In the genomic region with DNA sequence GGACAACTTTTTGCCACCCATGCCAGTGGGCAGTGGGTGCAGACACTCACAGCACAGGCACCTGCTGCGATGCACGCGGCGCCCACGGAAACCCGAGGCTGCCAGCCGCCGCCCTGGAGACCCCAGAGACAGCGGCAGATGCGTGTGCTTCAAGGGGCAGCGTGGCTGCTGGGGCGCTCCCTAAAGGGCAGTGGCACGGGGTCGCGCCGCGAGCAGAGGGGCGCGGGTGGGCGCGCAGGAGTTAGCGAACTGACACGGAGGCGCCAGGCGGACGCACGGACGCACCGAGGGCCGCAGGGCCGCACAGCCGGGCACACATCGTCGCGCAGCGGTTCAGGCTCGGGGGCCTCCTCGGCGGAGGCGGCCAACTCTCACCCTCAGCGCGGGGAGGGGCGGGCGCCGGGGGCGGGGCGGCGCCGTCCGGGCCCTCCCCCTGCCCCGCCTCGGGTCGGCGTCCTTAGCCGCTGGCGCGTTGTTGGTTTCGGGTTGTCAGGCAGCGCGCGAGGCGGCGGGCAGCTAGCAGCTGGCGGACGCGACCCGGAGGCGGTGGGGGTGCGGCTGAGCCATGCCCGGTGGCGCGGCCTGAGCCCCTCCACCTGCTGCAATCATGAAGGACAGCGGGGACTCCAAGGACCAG, we compare ENCODE assay signal across 8 cellular contexts. TPM values are rescaled to one million over a fixed set of nuclear protein-coding genes. Genes with fewer than 3 reads are reported as not detected.
A peak's percentile ranks its signal among the peaks of the same experiment; 100 is the strongest.
DNase-seq lines count a peak whose midpoint lies in the region; ATAC-seq and TF ChIP-seq lines count a peak whose summit lies in the region.

A gene with protein sequence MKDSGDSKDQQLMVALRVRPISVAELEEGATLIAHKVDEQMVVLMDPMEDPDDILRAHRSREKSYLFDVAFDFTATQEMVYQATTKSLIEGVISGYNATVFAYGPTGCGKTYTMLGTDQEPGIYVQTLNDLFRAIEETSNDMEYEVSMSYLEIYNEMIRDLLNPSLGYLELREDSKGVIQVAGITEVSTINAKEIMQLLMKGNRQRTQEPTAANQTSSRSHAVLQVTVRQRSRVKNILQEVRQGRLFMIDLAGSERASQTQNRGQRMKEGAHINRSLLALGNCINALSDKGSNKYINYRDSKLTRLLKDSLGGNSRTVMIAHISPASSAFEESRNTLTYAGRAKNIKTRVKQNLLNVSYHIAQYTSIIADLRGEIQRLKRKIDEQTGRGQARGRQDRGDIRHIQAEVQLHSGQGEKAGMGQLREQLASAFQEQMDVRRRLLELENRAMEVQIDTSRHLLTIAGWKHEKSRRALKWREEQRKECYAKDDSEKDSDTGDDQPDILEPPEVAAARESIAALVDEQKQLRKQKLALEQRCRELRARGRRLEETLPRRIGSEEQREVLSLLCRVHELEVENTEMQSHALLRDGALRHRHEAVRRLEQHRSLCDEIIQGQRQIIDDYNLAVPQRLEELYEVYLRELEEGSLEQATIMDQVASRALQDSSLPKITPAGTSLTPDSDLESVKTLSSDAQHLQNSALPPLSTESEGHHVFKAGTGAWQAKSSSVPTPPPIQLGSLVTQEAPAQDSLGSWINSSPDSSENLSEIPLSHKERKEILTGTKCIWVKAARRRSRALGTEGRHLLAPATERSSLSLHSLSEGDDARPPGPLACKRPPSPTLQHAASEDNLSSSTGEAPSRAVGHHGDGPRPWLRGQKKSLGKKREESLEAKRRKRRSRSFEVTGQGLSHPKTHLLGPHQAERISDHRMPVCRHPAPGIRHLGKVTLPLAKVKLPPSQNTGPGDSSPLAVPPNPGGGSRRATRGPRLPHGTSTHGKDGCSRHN (plus strand): TSS at position 484 of the 637 bp plus-strand sequence. CDS start 124 bp downstream, at position 608.

- DNase-seq in GM03348 (ENCODE audit: low spot score) (peak; percentile 54), activated T-cell treated with anti-CD3 and anti-CD28 coated beads for 1 hour (ENCODE audit: low read depth) (peak; percentile 37), globus pallidus (ENCODE audit: low spot score) (peak; percentile 51)

- H3K4me3 ChIP-seq in HUES64 (ENCODE audit: low read length) (peak within 1 kb of the TSS; percentile 57), parathyroid adenoma (ENCODE audit: low read depth, low read length) (peak within 1 kb of the TSS; percentile 33), thymus (ENCODE audit: low read length) (peak within 1 kb of the TSS; percentile 36)

- H3K27me3 ChIP-seq in HUES64 (ENCODE audit: insufficient read depth, low read length): peaks cover 34% of the 10 kb centered on the region
- H3K27me3 ChIP-seq in parathyroid adenoma (ENCODE audit: control insufficient read depth, insufficient read depth, low read length): no peaks in the 10 kb centered on the region
- H3K27me3 ChIP-seq in thymus (ENCODE audit: control insufficient read depth, insufficient read depth): peaks cover 23% of the 10 kb centered on the region

- no peak for TF ChIP-seq CTCF in parathyroid adenoma (IDR thresholded peaks at IDR 0.05)

- peaks cover 5% of the 10 kb centered on the region for H3K4me1 ChIP-seq in HUES64 (ENCODE audit: insufficient read depth, low read length)
- H3K4me1 ChIP-seq in parathyroid adenoma: no peaks in the 10 kb centered on the region
- peaks cover 2% of the 10 kb centered on the region for H3K4me1 ChIP-seq in thymus (ENCODE audit: control insufficient read depth, insufficient read depth, low read length)

- H3K4me2 ChIP-seq in parathyroid adenoma (ENCODE audit: low read length): peak within 1 kb of the TSS; percentile 66

- H3K36me3 ChIP-seq in HUES64 (ENCODE audit: insufficient read depth, low read length) (no peaks in the 10 kb centered on the region), parathyroid adenoma (ENCODE audit: control insufficient read depth, insufficient read depth, low read length) (no peaks in the 10 kb centered on the region), thymus (ENCODE audit: control insufficient read depth, insufficient read depth) (no peaks in the 10 kb centered on the region)

- WGBS in HUES64: 4% methylated on average over 73 of the region's 73 CpGs
- 4% methylated on average over 73 of the region's 73 CpGs for WGBS in thymus

- H3K79me2 ChIP-seq in parathyroid adenoma: no peaks in the 10 kb centered on the region

- peak within 1 kb of the TSS; percentile 53 for H2AFZ ChIP-seq in parathyroid adenoma

- H3K9ac ChIP-seq in HUES64 (ENCODE audit: low read depth, low read length) (peak within 1 kb of the TSS; percentile 38; the same call in 1 of the 2 replicates), parathyroid adenoma (no peak within 1 kb of the TSS)

- H3K27ac ChIP-seq in HUES64 (ENCODE audit: low read depth, low read length): no peak within 1 kb of the TSS
- H3K27ac ChIP-seq in parathyroid adenoma: peak within 1 kb of the TSS; percentile 19
- no peak within 1 kb of the TSS for H3K27ac ChIP-seq in thymus (ENCODE audit: low read depth)

- H3K9me3 ChIP-seq in HUES64 (ENCODE audit: insufficient read depth, low read depth, low read length): no peaks in the 10 kb centered on the region
- H3K9me3 ChIP-seq in parathyroid adenoma (ENCODE audit: control insufficient read depth, low read length): no peaks in the 10 kb centered on the region
- H3K9me3 ChIP-seq in thymus (ENCODE audit: control insufficient read depth): no peaks in the 10 kb centered on the region

- no peak for ATAC-seq in GM21381 (IDR thresholded peaks at IDR 0.05; ENCODE audit: unreplicated experiment)
- ATAC-seq in HG02763 (IDR thresholded peaks at IDR 0.05; ENCODE audit: unreplicated experiment): no peak

RNA-seq across cellular contexts. Expression of the gene that starts here (rescaled TPM):
- 0.50 TPM for polyA plus RNA-seq in HUES64 (2013, experiment 1 of 2)
- polyA plus RNA-seq in HUES64 (2013, experiment 2 of 2): 0.63 TPM
- 4.7 TPM for polyA plus RNA-seq in thymus
